21 cellular contexts compared by ENCODE assay signal in the genomic region with DNA sequence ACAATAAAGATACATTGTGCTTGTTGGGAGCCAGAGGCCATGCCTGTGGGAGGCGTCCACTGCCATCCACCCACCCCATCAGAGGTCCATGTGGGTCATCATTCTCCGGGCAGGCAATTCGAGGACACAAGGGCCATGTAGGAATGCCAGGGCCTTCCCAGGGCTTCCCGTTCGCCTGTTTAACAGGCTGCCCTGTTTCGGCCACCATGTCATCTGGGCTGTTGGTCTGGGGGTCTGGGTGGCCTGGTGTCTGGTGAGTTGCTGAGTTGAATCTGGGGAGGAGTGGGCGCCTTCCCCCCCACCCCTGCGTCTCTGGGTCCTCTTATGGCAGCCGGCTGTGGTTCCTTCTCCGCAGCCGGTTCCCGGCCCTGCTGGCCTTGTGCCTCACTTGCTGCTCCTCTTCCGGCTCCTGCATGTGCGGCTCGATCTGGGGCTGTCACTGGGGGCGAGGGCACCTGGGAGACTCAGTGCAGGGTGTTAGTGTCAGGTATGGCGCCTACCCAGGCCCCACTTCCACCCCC.
DNase-seq lines count a peak whose midpoint lies in the region; ATAC-seq, FAIRE-seq and TF ChIP-seq lines count a peak whose summit lies in the region.
"Had no signal": no experiment of that assay in that cellular context is flagged by ENCODE, and none has a peak within 500 bp of the region (broad histone marks: within the 10 kb centered on the region; RNA-seq: fewer than 3 reads in every experiment).

No MANE protein-coding gene starts in this region.

- no peak for TF ChIP-seq POLR2A in K562 (conservative IDR thresholded peaks at IDR 0.05)

- peaks cover 2% of the 10 kb centered on the region for H3K9me1 ChIP-seq in K562 (ENCODE audit: control insufficient read depth, insufficient read depth, low read length)

- peaks cover 13% of the 10 kb centered on the region for H4K20me1 ChIP-seq in K562 (replicated peaks; ENCODE audit: control insufficient read depth, insufficient read depth, low read length)

- H3K4me3 ChIP-seq in right atrium auricular region (no peak overlapping the region), K562 (no peak overlapping the region), neutrophil (ENCODE audit: low read depth in 1 of 2, low read length in 1 of 2) (no peak overlapping the region), aorta (ENCODE audit: low read length in 2 of 2) (no peak overlapping the region)
- H3K4me3 ChIP-seq: ascending aorta, MG63 had no signal

- TF ChIP-seq CTCF in right atrium auricular region (IDR thresholded peaks at IDR 0.05): no peak
- no peak for TF ChIP-seq CTCF in K562 (IDR thresholded peaks at IDR 0.05 in 2 of 3, conservative IDR thresholded peaks at IDR 0.05 in 1 of 3; ENCODE audit: insufficient read depth in 2 of 3, low read depth in 1 of 3, low read length in 3 of 3)
- no peak for TF ChIP-seq CTCF in neutrophil (IDR thresholded peaks at IDR 0.05)

- no peak overlapping the region for H3K9ac ChIP-seq in K562 (ENCODE audit: insufficient read depth in 1 of 2, low read depth in 2 of 2, low read length in 2 of 2)

- H3K27ac ChIP-seq in right atrium auricular region (no peak overlapping the region), K562 (ENCODE audit: extremely low read depth, low read depth, low read length) (no peak overlapping the region), neutrophil (peak overlapping the region; percentile 58), aorta (ENCODE audit: low read depth in 1 of 2, low read length in 2 of 2) (no peak overlapping the region)
- H3K27ac ChIP-seq: ascending aorta, HL-60 had no signal

- intact Hi-C loops in left cardiac atrium (cut with DNase I) (loop anchor here in 1 of 2 donors (5.0 kb wide), 1 partner anchor 34 kb away; no protein-coding TSS in a partner anchor), K562 (cut with micrococcal nuclease) (no loop called here), aorta (cut with DNase I) (loop anchor here (10.0 kb wide), 1 partner anchor 297 kb away; no protein-coding TSS in a partner anchor)

- no peak for TF ChIP-seq EP300 in K562 (IDR thresholded peaks at IDR 0.05; ENCODE audit: low read length)

- no peak for ATAC-seq in left cardiac atrium
- no peak for ATAC-seq in K562
- ATAC-seq in aorta (ENCODE audit: low FRiP score): no peak
- ATAC-seq: activated T-cell treated with anti-CD3 and anti-CD28 coated beads, Interleukin-2, amount 50 U/mL, for 4 hours had no signal

- WGBS in K562 (ENCODE audit: insufficient coverage, low coverage, missing lambda C conversion rate): 9% methylated on average over 9 of the region's 17 CpGs
- 94 to 96% methylated on average over 17 of the region's 17 CpGs for WGBS in aorta, 2 donors

- no peak overlapping the region for H2AFZ ChIP-seq in K562 (ENCODE audit: low read depth, low read length)

- H3K27me3 ChIP-seq in right atrium auricular region: no peaks in the 10 kb centered on the region
- peaks cover 29 to 79% of the 10 kb centered on the region in 2 experiments for H3K27me3 ChIP-seq in K562 (ENCODE audit: control insufficient read depth in 2 of 2, insufficient read depth in 2 of 2, low read length in 2 of 2)
- no peaks in the 10 kb centered on the region for H3K27me3 ChIP-seq in neutrophil
- no peaks in the 10 kb centered on the region for H3K27me3 ChIP-seq in aorta (ENCODE audit: control insufficient read depth in 1 of 2, insufficient read depth in 2 of 2, low read length in 1 of 2)
- H3K27me3 ChIP-seq: ascending aorta, MG63 had no signal

- H3K36me3 ChIP-seq in right atrium auricular region (no peaks in the 10 kb centered on the region), K562 (ENCODE audit: control insufficient read depth, insufficient read depth, low read length) (no peaks in the 10 kb centered on the region), neutrophil (no peaks in the 10 kb centered on the region), aorta (ENCODE audit: control insufficient read depth in 1 of 2, insufficient read depth in 2 of 2, low read length in 1 of 2) (no peaks in the 10 kb centered on the region)
- H3K36me3 ChIP-seq: ascending aorta, MG63 had no signal

- no peak for FAIRE-seq in K562 (lab: Jason Lieb, UNC)
- FAIRE-seq: endometrium, islet of Langerhans, small intestine had no signal

- in situ Hi-C loops in K562 (cut with MboI): loop anchor here (5.0 to 25.0 kb wide), 3 partner anchors 139 to 289 kb away; no protein-coding TSS in a partner anchor

- TF ChIP-seq RAD21 in K562 (CRISPR knock-in tag; conservative IDR thresholded peaks at IDR 0.05 in 1 of 2, IDR thresholded peaks at IDR 0.05 in 1 of 2): no peak

- H3K4me2 ChIP-seq in K562 (ENCODE audit: insufficient read depth, low read length): no peak overlapping the region

- H3K9me3 ChIP-seq in right atrium auricular region: no peaks in the 10 kb centered on the region
- no peaks in the 10 kb centered on the region for H3K9me3 ChIP-seq in K562 (replicated peaks; ENCODE audit: control insufficient read depth, insufficient read depth, low read depth, low read length)
- no peaks in the 10 kb centered on the region for H3K9me3 ChIP-seq in neutrophil
- H3K9me3 ChIP-seq in aorta (ENCODE audit: control insufficient read depth, low read length): no peaks in the 10 kb centered on the region
- H3K9me3 ChIP-seq: ascending aorta, MG63 had no signal

- DNase-seq in right atrium auricular region (ENCODE audit: low spot score): peak; percentile 51
- no peak for DNase-seq in left cardiac atrium
- DNase-seq in K562 (ENCODE audit: extremely low read depth in 1 of 4, low spot score in 3 of 4): peak in 1 of 4 experiments; percentile 5
- peak; percentile 40 to 42 for DNase-seq in aorta
- no peak for DNase-seq in NCI-H128 (lab: John Stamatoyannopoulos, UW; ENCODE audit: unreplicated experiment)
- no peak for DNase-seq in NCI-H146 (lab: John Stamatoyannopoulos, UW)
- no peak for DNase-seq in NCI-H2227 (lab: John Stamatoyannopoulos, UW; ENCODE audit: unreplicated experiment)
- DNase-seq: activated naive CD4-positive, alpha-beta T cell treated with anti-CD3 and anti-CD28 coated beads, Interleukin-2, amount 50 U/mL, for 16 hours; activated T-cell treated with anti-CD3 and anti-CD28 coated beads, Interleukin-2, amount 50 U/mL, for 4 hours; CD4-positive, CD25-positive, alpha-beta regulatory T cell; MG63; naive B cell; NCI-H187 treated with DMSO at 0.1 percent for 48 hours; NCI-H226; stimulated activated CD4-positive, alpha-beta T cell treated with anti-CD3 and anti-CD28 coated beads, Interleukin-4, amount 100 ng/mL, for 4 hours had no signal

- BruUV-seq in K562 (replicated peaks; lab: Mats Ljungman, UMichigan): no TSS peak

- H3K4me1 ChIP-seq in right atrium auricular region (peaks cover 0 to 36% of the 10 kb centered on the region in 2 donors), K562 (replicated peaks in 1 of 2; ENCODE audit: control insufficient read depth in 2 of 2, insufficient read depth in 2 of 2, low read length in 2 of 2) (peaks cover 0 to 19% of the 10 kb centered on the region in 2 experiments; a peak in 1 of 5 replicates), neutrophil (ENCODE audit: control insufficient read depth in 1 of 2, insufficient read depth in 1 of 2, low read depth in 1 of 2, low read length in 1 of 2) (peaks cover 45 to 57% of the 10 kb centered on the region in 2 experiments), aorta (ENCODE audit: control insufficient read depth in 1 of 2, insufficient read depth in 2 of 2, low read length in 2 of 2) (no peaks in the 10 kb centered on the region)

- CTCF ChIA-PET in K562 (lab: Yijun Ruan, JAX; ENCODE audit: low intra/inter-chr PET ratio): no interaction called here

- POLR2A ChIA-PET in K562 (lab: Yijun Ruan, JAX): no interaction called here

- H3K79me2 ChIP-seq in K562 (ENCODE audit: control insufficient read depth, insufficient read depth, low read length): no peaks in the 10 kb centered on the region

TF ChIP-seq in K562, 482 proteins besides CTCF, POLR2A, EP300 and RAD21:
- TF ChIP-seq, protein P1, sequence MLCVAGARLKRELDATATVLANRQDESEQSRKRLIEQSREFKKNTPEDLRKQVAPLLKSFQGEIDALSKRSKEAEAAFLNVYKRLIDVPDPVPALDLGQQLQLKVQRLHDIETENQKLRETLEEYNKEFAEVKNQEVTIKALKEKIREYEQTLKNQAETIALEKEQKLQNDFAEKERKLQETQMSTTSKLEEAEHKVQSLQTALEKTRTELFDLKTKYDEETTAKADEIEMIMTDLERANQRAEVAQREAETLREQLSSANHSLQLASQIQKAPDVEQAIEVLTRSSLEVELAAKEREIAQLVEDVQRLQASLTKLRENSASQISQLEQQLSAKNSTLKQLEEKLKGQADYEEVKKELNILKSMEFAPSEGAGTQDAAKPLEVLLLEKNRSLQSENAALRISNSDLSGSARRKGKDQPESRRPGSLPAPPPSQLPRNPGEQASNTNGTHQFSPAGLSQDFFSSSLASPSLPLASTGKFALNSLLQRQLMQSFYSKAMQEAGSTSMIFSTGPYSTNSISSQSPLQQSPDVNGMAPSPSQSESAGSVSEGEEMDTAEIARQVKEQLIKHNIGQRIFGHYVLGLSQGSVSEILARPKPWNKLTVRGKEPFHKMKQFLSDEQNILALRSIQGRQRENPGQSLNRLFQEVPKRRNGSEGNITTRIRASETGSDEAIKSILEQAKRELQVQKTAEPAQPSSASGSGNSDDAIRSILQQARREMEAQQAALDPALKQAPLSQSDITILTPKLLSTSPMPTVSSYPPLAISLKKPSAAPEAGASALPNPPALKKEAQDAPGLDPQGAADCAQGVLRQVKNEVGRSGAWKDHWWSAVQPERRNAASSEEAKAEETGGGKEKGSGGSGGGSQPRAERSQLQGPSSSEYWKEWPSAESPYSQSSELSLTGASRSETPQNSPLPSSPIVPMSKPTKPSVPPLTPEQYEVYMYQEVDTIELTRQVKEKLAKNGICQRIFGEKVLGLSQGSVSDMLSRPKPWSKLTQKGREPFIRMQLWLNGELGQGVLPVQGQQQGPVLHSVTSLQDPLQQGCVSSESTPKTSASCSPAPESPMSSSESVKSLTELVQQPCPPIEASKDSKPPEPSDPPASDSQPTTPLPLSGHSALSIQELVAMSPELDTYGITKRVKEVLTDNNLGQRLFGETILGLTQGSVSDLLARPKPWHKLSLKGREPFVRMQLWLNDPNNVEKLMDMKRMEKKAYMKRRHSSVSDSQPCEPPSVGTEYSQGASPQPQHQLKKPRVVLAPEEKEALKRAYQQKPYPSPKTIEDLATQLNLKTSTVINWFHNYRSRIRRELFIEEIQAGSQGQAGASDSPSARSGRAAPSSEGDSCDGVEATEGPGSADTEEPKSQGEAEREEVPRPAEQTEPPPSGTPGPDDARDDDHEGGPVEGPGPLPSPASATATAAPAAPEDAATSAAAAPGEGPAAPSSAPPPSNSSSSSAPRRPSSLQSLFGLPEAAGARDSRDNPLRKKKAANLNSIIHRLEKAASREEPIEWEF (CRISPR knock-in tag; IDR thresholded peaks at IDR 0.05): no peak
- TF ChIP-seq, protein P2, sequence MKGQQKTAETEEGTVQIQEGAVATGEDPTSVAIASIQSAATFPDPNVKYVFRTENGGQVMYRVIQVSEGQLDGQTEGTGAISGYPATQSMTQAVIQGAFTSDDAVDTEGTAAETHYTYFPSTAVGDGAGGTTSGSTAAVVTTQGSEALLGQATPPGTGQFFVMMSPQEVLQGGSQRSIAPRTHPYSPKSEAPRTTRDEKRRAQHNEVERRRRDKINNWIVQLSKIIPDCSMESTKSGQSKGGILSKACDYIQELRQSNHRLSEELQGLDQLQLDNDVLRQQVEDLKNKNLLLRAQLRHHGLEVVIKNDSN (CRISPR knock-in tag; IDR thresholded peaks at IDR 0.05): peak; percentile 33; the same call in 1 of the 2 replicates

Comparison
In these comparisons a context has a peak if more than half of its experiments do, and no peak if none do; other contexts are left out.
1. DNase-seq: peak in right atrium auricular region (single experiment) and aorta (2 of 2); none in left cardiac atrium (single experiment), NCI-H128 (single experiment), NCI-H146 (single experiment) and NCI-H2227 (single experiment).